In the genomic region with DNA sequence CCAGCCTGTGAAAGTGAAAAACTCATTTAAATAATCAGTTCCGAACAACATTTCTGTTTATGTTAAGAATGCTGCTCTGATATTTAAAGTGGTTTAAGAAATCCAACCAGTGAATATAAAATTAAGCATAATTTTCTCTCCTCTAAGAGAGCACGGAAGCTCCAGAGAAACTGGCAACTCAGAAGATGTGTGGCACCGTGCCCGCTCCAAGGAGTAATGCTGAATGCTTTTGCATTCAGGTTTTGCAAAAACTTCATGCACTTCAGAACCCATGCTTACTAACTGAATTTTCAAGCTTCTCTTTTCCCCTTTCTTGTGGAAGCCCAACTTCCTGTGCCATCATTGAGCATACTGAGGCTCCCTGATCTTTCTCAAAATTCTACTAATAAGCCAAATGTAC, we compare ENCODE assay signal across 19 cellular contexts. TPM values are rescaled to one million over a fixed set of nuclear protein-coding genes. Genes with fewer than 3 reads are reported as not detected.
"Had no signal": no experiment of that assay in that cellular context is flagged by ENCODE, and none has a peak within 500 bp of the region (broad histone marks: within the 10 kb centered on the region; RNA-seq: fewer than 3 reads in every experiment).

No MANE protein-coding gene starts in this region.

- FAIRE-seq: small intestine had no signal

- H3K9me3 ChIP-seq: esophagus muscularis mucosa, gastrocnemius medialis, stomach, thoracic aorta had no signal

- ATAC-seq: effector memory CD8-positive, alpha-beta T cell; gastrocnemius medialis; left colon; natural killer cell; right cardiac atrium had no signal

- DNase-seq: effector memory CD8-positive, alpha-beta T cell; gastrocnemius medialis; left colon; mammary epithelial cell; natural killer cell; right cardiac atrium; small intestine; stimulated activated CD4-positive, alpha-beta T cell treated with anti-CD3 and anti-CD28 coated beads, Interleukin-12 subunit alpha, Interleukin-12 subunit beta, amount 100 ng/mL, for 4 hours; stimulated activated naive CD4-positive, alpha-beta T cell; stomach; substantia nigra; trophoblast cell had no signal

- H3K27ac ChIP-seq: epithelial cell of prostate, gastrocnemius medialis, thoracic aorta had no signal

- H3K27me3 ChIP-seq: esophagus muscularis mucosa, gastrocnemius medialis, stomach had no signal

- H3K4me1 ChIP-seq: esophagus muscularis mucosa, gastrocnemius medialis had no signal

- H3K36me3 ChIP-seq: esophagus muscularis mucosa, gastrocnemius medialis, stomach, thoracic aorta had no signal

- H3K4me3 ChIP-seq: esophagus muscularis mucosa, gastrocnemius medialis, stomach, thoracic aorta had no signal

RNA-seq across cellular contexts. Expression of gene KLHL32, which starts 47.4 kb away (rescaled TPM):
- total RNA-seq: fibroblast of villous mesenchyme, myocyte, osteocyte, posterior vena cava had no signal
